ENCODE assay signal across 12 cellular contexts in genomic region chr13:93309886-93310520, GRCh38.
DNase-seq lines count a peak whose midpoint lies in the region; ATAC-seq and TF ChIP-seq lines count a peak whose summit lies in the region.
"Had no signal": no experiment of that assay in that cellular context is flagged by ENCODE, and none has a peak within 500 bp of the region (broad histone marks: within the 10 kb centered on the region; RNA-seq: fewer than 3 reads in every experiment).

No MANE protein-coding gene starts in this region.

- TF ChIP-seq CTCF in AG10803 (conservative IDR thresholded peaks at IDR 0.05; ENCODE audit: low read length) (no peak), cardiac fibroblast (IDR thresholded peaks at IDR 0.05; ENCODE audit: low read depth, low read length) (no peak)

- ATAC-seq in HG02571 (IDR thresholded peaks at IDR 0.05; ENCODE audit: unreplicated experiment), result no peak

- DNase-seq in AG10803 (ENCODE audit: low read depth) (peak; percentile 74), cardiac fibroblast (ENCODE audit: low read depth in 2 of 2) (peak; percentile 87 to 95), mesendoderm (peak; percentile 85), NCI-H526 treated with DMSO at 0.1 percent for 48 hours (lab: John Stamatoyannopoulos, UW) (no peak), NCI-H345 treated with DMSO at 0.1 percent for 48 hours (lab: John Stamatoyannopoulos, UW; ENCODE audit: unreplicated experiment) (no peak), amniotic stem cell (lab: John Stamatoyannopoulos, UW) (no peak)
- DNase-seq: CD4-positive, alpha-beta memory T cell; hypothalamus; naive B cell; stimulated activated CD4-positive, alpha-beta T cell treated with anti-CD3 and anti-CD28 coated beads, Interleukin-4, amount 100 ng/mL, for 1 hour had no signal

- no peak overlapping the region for H3K23ac ChIP-seq in mesendoderm (ENCODE audit: low read length)

- H3K9ac ChIP-seq in HUES48 (ENCODE audit: low read depth, low read length) (no peak overlapping the region), mesendoderm (ENCODE audit: low read length) (no peak overlapping the region)

- H3K9me3 ChIP-seq in HUES48 (ENCODE audit: control insufficient read depth, insufficient read depth, low read length), result no peaks in the 10 kb centered on the region

- H3K4ac ChIP-seq in mesendoderm (ENCODE audit: low read depth, low read length), result no peak overlapping the region

- WGBS in mesendoderm (ENCODE audit: extremely low coverage, insufficient coverage, low lambda C conversion rate), result no CpG with 5 or more reads among the region's 7 CpGs

- H3K27ac ChIP-seq in HUES48 (ENCODE audit: low read depth, low read length) (peak overlapping the region; percentile 29), mesendoderm (ENCODE audit: low read depth, low read length) (no peak overlapping the region)

- H3K4me2 ChIP-seq in mesendoderm (ENCODE audit: low read length), result no peak overlapping the region

- H2BK120ac ChIP-seq in mesendoderm (ENCODE audit: low read depth, low read length), result no peak overlapping the region

- H3K18ac ChIP-seq in mesendoderm (ENCODE audit: low read length), result no peak overlapping the region

- H3K4me1 ChIP-seq in HUES48 (ENCODE audit: control insufficient read depth, insufficient read depth, low read length), result peaks cover 13% of the 10 kb centered on the region
- H3K4me1 ChIP-seq in mesendoderm (ENCODE audit: control insufficient read depth, low read depth, low read length), result peaks cover 2% of the 10 kb centered on the region

- H4K8ac ChIP-seq in mesendoderm (ENCODE audit: low read depth, low read length), result no peak overlapping the region

- H3K79me2 ChIP-seq in mesendoderm (ENCODE audit: control insufficient read depth, insufficient read depth, low read length), result peaks cover 3% of the 10 kb centered on the region

- H3K4me3 ChIP-seq in AG10803 (ENCODE audit: low read length) (no peak overlapping the region), HUES48 (ENCODE audit: low read depth, low read length) (no peak overlapping the region), cardiac fibroblast (replicated peaks in 1 of 2; ENCODE audit: low read depth in 2 of 2, low read length in 2 of 2) (no peak overlapping the region), mesendoderm (ENCODE audit: low read length) (no peak overlapping the region)

- peaks cover 3% of the 10 kb centered on the region for H3K79me1 ChIP-seq in mesendoderm (ENCODE audit: low read length)

- H3K36me3 ChIP-seq in HUES48 (ENCODE audit: control insufficient read depth, insufficient read depth, low read length) (no peaks in the 10 kb centered on the region), mesendoderm (ENCODE audit: control insufficient read depth, insufficient read depth, low read length) (no peaks in the 10 kb centered on the region)

- H3K56ac ChIP-seq in mesendoderm (ENCODE audit: low read length), result no peak overlapping the region

- no peak overlapping the region for H4K5ac ChIP-seq in mesendoderm (ENCODE audit: low read length)

- H2BK15ac ChIP-seq in mesendoderm (replicated peaks; ENCODE audit: low read depth), result no peak overlapping the region

- no peak overlapping the region for H2BK5ac ChIP-seq in mesendoderm (ENCODE audit: low read length)

- no peak overlapping the region for H2AK5ac ChIP-seq in mesendoderm (ENCODE audit: low read length)

- H3K27me3 ChIP-seq in HUES48 (ENCODE audit: control insufficient read depth, insufficient read depth, low read length) (no peaks in the 10 kb centered on the region), mesendoderm (ENCODE audit: insufficient read depth, low read length, poor library complexity) (no peaks in the 10 kb centered on the region)

Comparison
In these comparisons a context has a peak if more than half of its experiments do, and no peak if none do; other contexts are left out.
1. DNase-seq: peak in AG10803 (single experiment), cardiac fibroblast (2 of 2) and mesendoderm (single experiment); none in NCI-H526 treated with DMSO at 0.1 percent for 48 hours (single experiment), NCI-H345 treated with DMSO at 0.1 percent for 48 hours (single experiment) and amniotic stem cell (single experiment).